18 cellular contexts compared by ENCODE assay signal in the genomic region with DNA sequence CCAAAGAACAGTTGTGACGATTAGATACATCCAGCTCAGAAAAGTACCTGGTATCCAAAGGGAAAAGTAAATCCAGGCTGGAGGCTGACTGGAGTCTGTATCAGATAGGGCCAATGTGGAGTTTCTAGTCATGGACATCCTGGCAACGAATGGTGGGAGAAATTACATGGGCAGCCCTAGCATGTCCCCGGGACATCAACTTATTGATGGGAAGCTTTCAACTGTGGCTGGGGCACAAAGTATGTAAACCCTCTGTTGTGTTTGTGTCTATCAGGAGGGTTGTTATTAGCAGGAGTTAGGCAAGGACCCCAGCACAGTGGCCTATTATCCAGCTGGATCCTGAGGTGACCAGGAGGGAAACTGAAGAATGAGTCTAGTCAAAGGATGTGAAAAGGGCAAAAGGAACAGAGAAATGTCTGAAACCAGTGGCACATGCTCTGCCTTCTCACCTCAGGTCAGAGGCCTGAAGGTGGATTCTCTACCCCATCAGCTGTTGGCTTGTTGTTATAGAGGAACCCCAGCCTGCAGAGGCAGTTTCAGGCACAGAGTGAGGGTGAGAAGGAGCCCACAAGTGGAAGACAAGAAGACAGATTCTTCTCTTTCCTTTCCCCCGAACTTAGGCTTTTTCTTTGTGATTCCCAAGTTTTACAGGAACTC. TPM values are rescaled to one million over a fixed set of nuclear protein-coding genes. Genes with fewer than 3 reads are reported as not detected.
DNase-seq lines count a peak whose midpoint lies in the region; ATAC-seq lines count a peak whose summit lies in the region.
"Had no signal": no experiment of that assay in that cellular context is flagged by ENCODE, and none has a peak within 500 bp of the region (broad histone marks: within the 10 kb centered on the region; RNA-seq: fewer than 3 reads in every experiment).

No MANE protein-coding gene starts in this region.

- no peak overlapping the region for H3K27ac Mint-ChIP-seq in activated CD4-positive, alpha-beta T cell treated with anti-CD3 and anti-CD28 coated beads for 36 hours
- H3K27ac Mint-ChIP-seq in stimulated activated naive B cell treated with anti-CD40 and anti-IgM and Interleukin-4, amounts not matched to agents 10 μg/mL and 1 μg/mL and 100 μg/mL, for 72 hours = peak overlapping the region; percentile 2
- H3K27ac Mint-ChIP-seq: mesothelial cell of epicardium had no signal

- no peak overlapping the region for H3K27ac ChIP-seq in aorta (ENCODE audit: low read depth in 1 of 2, low read length in 2 of 2)
- H3K27ac ChIP-seq: 22Rv1, SK-N-MC had no signal

- H3K27me3 ChIP-seq in aorta (ENCODE audit: control insufficient read depth in 1 of 2, insufficient read depth in 2 of 2, low read length in 1 of 2) = no peaks in the 10 kb centered on the region

- H3K9me3 ChIP-seq in aorta (ENCODE audit: control insufficient read depth, low read length) = no peaks in the 10 kb centered on the region

- no peaks in the 10 kb centered on the region for H3K36me3 ChIP-seq in aorta (ENCODE audit: control insufficient read depth in 1 of 2, insufficient read depth in 2 of 2, low read length in 1 of 2)

- H3K4me3 ChIP-seq in aorta (ENCODE audit: low read length in 2 of 2) = no peak overlapping the region
- H3K4me3 ChIP-seq: SK-N-MC had no signal

- H3K9me3 Mint-ChIP-seq in activated CD4-positive, alpha-beta T cell treated with anti-CD3 and anti-CD28 coated beads for 36 hours (ENCODE audit: low read depth) = no peaks in the 10 kb centered on the region
- H3K9me3 Mint-ChIP-seq in stimulated activated naive B cell treated with anti-CD40 and anti-IgM and Interleukin-4, amounts not matched to agents 10 μg/mL and 1 μg/mL and 100 μg/mL, for 72 hours = peaks cover 2 to 4% of the 10 kb centered on the region in 2 donors

- POLR2A ChIA-PET in activated CD4-positive, alpha-beta T cell treated with anti-CD3 and anti-CD28 coated beads for 36 hours (lab: Charles Lee) = no interaction called here

- H3K4me3 Mint-ChIP-seq in activated CD4-positive, alpha-beta T cell treated with anti-CD3 and anti-CD28 coated beads for 36 hours = no peak overlapping the region
- no peak overlapping the region for H3K4me3 Mint-ChIP-seq in stimulated activated naive B cell treated with anti-CD40 and anti-IgM and Interleukin-4, amounts not matched to agents 10 μg/mL and 1 μg/mL and 100 μg/mL, for 72 hours
- H3K4me3 Mint-ChIP-seq: mesothelial cell of epicardium had no signal

- peaks cover 3% of the 10 kb centered on the region for H3K4me1 Mint-ChIP-seq in activated CD4-positive, alpha-beta T cell treated with anti-CD3 and anti-CD28 coated beads for 36 hours
- H3K4me1 Mint-ChIP-seq in stimulated activated naive B cell treated with anti-CD40 and anti-IgM and Interleukin-4, amounts not matched to agents 10 μg/mL and 1 μg/mL and 100 μg/mL, for 72 hours = peaks cover 11 to 14% of the 10 kb centered on the region in 2 donors

- intact Hi-C loops in activated CD4-positive, alpha-beta T cell treated with anti-CD3 and anti-CD28 coated beads for 36 hours (cut with DNase I, micrococcal nuclease) = no loop called here
- intact Hi-C loops in aorta (cut with DNase I) = no loop called here

- no peaks in the 10 kb centered on the region for H3K36me3 Mint-ChIP-seq in activated CD4-positive, alpha-beta T cell treated with anti-CD3 and anti-CD28 coated beads for 36 hours (ENCODE audit: low read depth)
- H3K36me3 Mint-ChIP-seq in stimulated activated naive B cell treated with anti-CD40 and anti-IgM and Interleukin-4, amounts not matched to agents 10 μg/mL and 1 μg/mL and 100 μg/mL, for 72 hours = no peaks in the 10 kb centered on the region
- H3K36me3 Mint-ChIP-seq: mesothelial cell of epicardium had no signal

- CTCF ChIA-PET in activated CD4-positive, alpha-beta T cell treated with anti-CD3 and anti-CD28 coated beads for 36 hours (lab: Charles Lee) = interaction anchor here (0.6 to 1.6 kb wide), 2 partner anchors 11 to 47 kb away, joined by 3 to 8 read pairs; no protein-coding TSS in a partner anchor

- 72 to 87% methylated on average over 4 of the region's 4 CpGs for WGBS in aorta, 2 donors

- ATAC-seq in activated CD4-positive, alpha-beta T cell treated with anti-CD3 and anti-CD28 coated beads for 36 hours = peak; percentile 80
- ATAC-seq in GM21529 (IDR thresholded peaks at IDR 0.05; ENCODE audit: unreplicated experiment) = peak; percentile 90
- peak; percentile 41 for ATAC-seq in HG03108 (IDR thresholded peaks at IDR 0.05; ENCODE audit: unreplicated experiment)
- ATAC-seq in stimulated activated naive B cell treated with anti-CD40 and anti-IgM and Interleukin-4, amounts not matched to agents 10 μg/mL and 1 μg/mL and 100 μg/mL, for 72 hours (replicated peaks) = peak; percentile 95 to 98
- no peak for ATAC-seq in aorta (ENCODE audit: low FRiP score)

- DNase-seq in activated CD4-positive, alpha-beta T cell treated with anti-CD3 and anti-CD28 coated beads for 36 hours = peak; percentile 40
- no peak for DNase-seq in activated CD4-positive, alpha-beta T cell treated with anti-CD3 and anti-CD28 coated beads for 48 hours
- no peak for DNase-seq in stimulated activated naive B cell treated with anti-CD40 and anti-IgM and Interleukin-4, amounts not matched to agents 10 μg/mL and 1 μg/mL and 100 μg/mL, for 72 hours
- no peak for DNase-seq in NCI-H510A treated with DMSO at 0.1 percent for 48 hours (lab: John Stamatoyannopoulos, UW)
- no peak for DNase-seq in aorta
- no peak for DNase-seq in mesenteric fat pad (ENCODE audit: low spot score)
- DNase-seq: activated CD4-positive, alpha-beta T cell treated with anti-CD3 and anti-CD28 coated beads for 1 hour; activated effector memory CD4-positive, alpha-beta T cell treated with Interleukin-2 at 50 U/mL for 16 hours; caudate nucleus; erythroblast; NCI-H69; stimulated activated naive CD4-positive, alpha-beta T cell had no signal

- no peaks in the 10 kb centered on the region for H3K4me1 ChIP-seq in aorta (ENCODE audit: control insufficient read depth in 1 of 2, insufficient read depth in 2 of 2, low read length in 2 of 2)

- H3K27me3 Mint-ChIP-seq in activated CD4-positive, alpha-beta T cell treated with anti-CD3 and anti-CD28 coated beads for 36 hours = peaks cover 8% of the 10 kb centered on the region
- H3K27me3 Mint-ChIP-seq in stimulated activated naive B cell treated with anti-CD40 and anti-IgM and Interleukin-4, amounts not matched to agents 10 μg/mL and 1 μg/mL and 100 μg/mL, for 72 hours = peaks cover 9 to 29% of the 10 kb centered on the region in 2 donors

RNA-seq across cellular contexts. Expression of a gene that starts 19.9 kb away (rescaled TPM):
- not detected for total RNA-seq in activated CD4-positive, alpha-beta T cell treated with anti-CD3 and anti-CD28 coated beads for 36 hours
- not detected for total RNA-seq in aorta
- polyA plus RNA-seq in aorta = not detected
- not detected for total RNA-seq in mesenteric fat pad
- total RNA-seq: mesothelial cell of epicardium, posterior vena cava had no signal

RNA-seq across cellular contexts. Expression of a gene that starts 44.0 kb away (rescaled TPM):
- total RNA-seq in activated CD4-positive, alpha-beta T cell treated with anti-CD3 and anti-CD28 coated beads for 36 hours = 1 to 10 TPM; 1.4 to 2.2 TPM
- total RNA-seq in aorta (not detected), mesenteric fat pad (not detected)
- polyA plus RNA-seq in aorta = not detected
- total RNA-seq: mesothelial cell of epicardium, posterior vena cava had no signal

RNA-seq across cellular contexts. Expression of a gene that starts 44.7 kb away (rescaled TPM):
- not detected for total RNA-seq in activated CD4-positive, alpha-beta T cell treated with anti-CD3 and anti-CD28 coated beads for 36 hours
- total RNA-seq in aorta = not detected
- polyA plus RNA-seq in aorta = not detected
- total RNA-seq in mesenteric fat pad = not detected
- total RNA-seq: mesothelial cell of epicardium, posterior vena cava had no signal
